8 cellular contexts compared by ENCODE assay signal in genomic region chr10:123008379-123009104, GRCh38.
DNase-seq lines count a peak whose midpoint lies in the region; ATAC-seq and TF ChIP-seq lines count a peak whose summit lies in the region.

Gene ACADSB (plus strand): TSS chr10:123009006. CDS start chr10:123009030, 24 bp downstream.
Gene IKZF5 (minus strand): TSS chr10:123008795. CDS start chr10:122998625, 10,170 bp downstream.

- DNase-seq in AG10803 (ENCODE audit: low read depth) (peak; percentile 98), NCI-H345 treated with DMSO at 0.1 percent for 48 hours (lab: John Stamatoyannopoulos, UW; ENCODE audit: unreplicated experiment) (peak; percentile 57), islet precursor cell (peak; percentile 98)
- peak; percentile 92 to 96 (median 94) for DNase-seq in activated CD4-positive, CD25-positive, alpha-beta regulatory T cell (lab: John Stamatoyannopoulos, UW)
- DNase-seq in central memory CD4-positive, alpha-beta T cell = peak; percentile 97
- peak; percentile 90 for DNase-seq in stimulated activated CD4-positive, alpha-beta T cell treated with anti-CD3 and anti-CD28 coated beads, Interleukin-12 subunit alpha, Interleukin-12 subunit beta, amount 100 ng/mL, for 4 hours

- TF ChIP-seq CTCF in AG10803 (conservative IDR thresholded peaks at IDR 0.05; ENCODE audit: low read length) = no peak

- ATAC-seq in GM19035 (IDR thresholded peaks at IDR 0.05; ENCODE audit: unreplicated experiment) = peak; percentile 83
- peak; percentile 85 for ATAC-seq in HG03342 (IDR thresholded peaks at IDR 0.05; ENCODE audit: unreplicated experiment)

- peak within 1 kb of the TSS; percentile 96 for H3K4me3 ChIP-seq in AG10803 (ENCODE audit: low read length)

Comparison
In these comparisons a context has a peak if more than half of its experiments do, and no peak if none do; other contexts are left out.
1. Peak in every context shown above with its lines: DNase-seq, ATAC-seq and H3K4me3 ChIP-seq.